20 cellular contexts compared by ENCODE assay signal in the genomic region with DNA sequence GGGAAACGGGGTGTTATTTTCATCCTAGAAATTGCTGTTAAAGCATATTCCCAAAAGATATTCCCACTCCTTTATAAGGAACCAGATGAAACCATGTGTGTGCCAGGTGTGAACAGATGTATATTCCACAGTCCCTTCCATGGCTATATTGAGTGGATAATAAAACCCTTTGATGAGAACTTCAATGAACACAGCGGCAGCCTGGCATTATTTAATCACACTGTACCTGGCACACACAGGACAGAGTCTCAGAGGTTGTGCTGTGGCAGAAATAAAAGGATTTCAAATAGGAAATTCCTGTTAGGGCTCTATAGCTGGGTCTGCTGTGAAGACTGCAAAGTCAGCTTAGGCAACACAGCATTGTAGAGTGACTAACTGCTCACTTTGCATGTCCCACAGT.
DNase-seq lines count a peak whose midpoint lies in the region; ATAC-seq and TF ChIP-seq lines count a peak whose summit lies in the region.
"Had no signal": no experiment of that assay in that cellular context is flagged by ENCODE, and none has a peak within 500 bp of the region (broad histone marks: within the 10 kb centered on the region; RNA-seq: fewer than 3 reads in every experiment).

No MANE protein-coding gene starts in this region.

- H3K4me3 ChIP-seq in colonic mucosa: no peak overlapping the region
- H3K4me3 ChIP-seq in psoas muscle: no peak overlapping the region
- H3K4me3 ChIP-seq: GM23338, PC-9, SJSA1 had no signal

- peak; percentile 80 for ATAC-seq in left colon
- ATAC-seq in sciatic nerve: peak; percentile 62
- no peak for ATAC-seq in HG03139 (IDR thresholded peaks at IDR 0.05; ENCODE audit: unreplicated experiment)
- no peak for ATAC-seq in psoas muscle
- ATAC-seq: GM23338, Right ventricle myocardium inferior had no signal

- H3K9ac ChIP-seq in colonic mucosa (ENCODE audit: low read depth in 2 of 2, low read length in 2 of 2): no peak overlapping the region

- H3K4me1 ChIP-seq in colonic mucosa (peaks cover 10% of the 10 kb centered on the region), psoas muscle (no peaks in the 10 kb centered on the region)

- peak overlapping the region; percentile 34 for H3K27ac ChIP-seq in colonic mucosa
- no peak overlapping the region for H3K27ac ChIP-seq in psoas muscle
- H3K27ac ChIP-seq: PC-9, SJSA1 had no signal

- H3K36me3 ChIP-seq in colonic mucosa: no peaks in the 10 kb centered on the region
- H3K36me3 ChIP-seq in psoas muscle (ENCODE audit: insufficient read depth in 1 of 2, low read depth in 1 of 2): no peaks in the 10 kb centered on the region
- H3K36me3 ChIP-seq: SJSA1 had no signal

- intact Hi-C loops in colonic mucosa (cut with DNase I): no loop called here
- intact Hi-C loops in left colon (cut with DNase I, micrococcal nuclease): no loop called here
- intact Hi-C loops in sciatic nerve (cut with DNase I): no loop called here
- intact Hi-C loops in psoas muscle (cut with DNase I): no loop called here

- H3K27me3 ChIP-seq in colonic mucosa (no peaks in the 10 kb centered on the region), psoas muscle (ENCODE audit: insufficient read depth in 3 of 3, low read length in 2 of 3) (no peaks in the 10 kb centered on the region)
- H3K27me3 ChIP-seq: SJSA1 had no signal

- TF ChIP-seq CTCF in colonic mucosa (IDR thresholded peaks at IDR 0.05) (no peak), psoas muscle (IDR thresholded peaks at IDR 0.05) (no peak)

- WGBS in psoas muscle, 3 donors: 45 to 66% (median 55%) methylated on average over 2 of the region's 2 CpGs

- DNase-seq in colonic mucosa (no peak), left colon (no peak), sciatic nerve (ENCODE audit: low spot score) (no peak), psoas muscle (no peak), NCI-H510A (lab: John Stamatoyannopoulos, UW) (no peak), SHP77 (lab: John Stamatoyannopoulos, UW) (no peak)
- DNase-seq: COR-L47, H9, HFFc6, KBM-7, MV-4-11, NCI-H1105, NCI-H1436 treated with DMSO at 0.1 percent for 48 hours, NCI-H187 treated with DMSO at 0.1 percent for 48 hours, NCI-H2107, PC-9 had no signal

- H3K9me3 ChIP-seq in colonic mucosa: no peaks in the 10 kb centered on the region
- H3K9me3 ChIP-seq in psoas muscle: no peaks in the 10 kb centered on the region
- H3K9me3 ChIP-seq: SJSA1 had no signal

Comparison
In these comparisons a context has a peak if more than half of its experiments do, and no peak if none do; other contexts are left out.
1. ATAC-seq: peak in left colon (single experiment) and sciatic nerve (single experiment); none in HG03139 (single experiment) and psoas muscle (0 of 4).